In genomic region chr7:45162943-45163691, GRCh38 we compare ENCODE assay signal across 26 cellular contexts. TPM values are rescaled to one million over a fixed set of nuclear protein-coding genes. Genes with fewer than 3 reads are reported as not detected.
"Had no signal": no experiment of that assay in that cellular context is flagged by ENCODE, and none has a peak within 500 bp of the region (broad histone marks: within the 10 kb centered on the region; RNA-seq: fewer than 3 reads in every experiment).

No MANE protein-coding gene starts in this region.

- H3K4me3 Mint-ChIP-seq: activated B cell treated with CpG ODN at 0.5 μM for 24 hours; activated CD4-positive, alpha-beta memory T cell treated with anti-CD3 and anti-CD28 coated beads for 36 hours; activated CD4-positive, alpha-beta T cell treated with anti-CD3 and anti-CD28 coated beads, Interleukin-2, amount 10 ng/mL, durations not matched to agents 7 days and 5 days; activated naive CD4-positive, alpha-beta T cell treated with anti-CD3 and anti-CD28 coated beads for 36 hours; activated naive CD8-positive, alpha-beta T cell; activated T-cell treated with anti-CD3 and anti-CD28 coated beads, Interleukin-2, amount 50 U/mL, for 4 hours; T-cell had no signal

- ATAC-seq: activated T-cell treated with anti-CD3 and anti-CD28 coated beads, Interleukin-2, amount 50 U/mL, for 4 hours; K562; T-cell had no signal

- H3K4me3 ChIP-seq: breast epithelium, K562, PC-9, SK-N-MC had no signal

- H3K27me3 ChIP-seq: breast epithelium had no signal

- H3K27ac ChIP-seq: breast epithelium, PC-9, SK-N-MC had no signal

- H3K4me2 ChIP-seq: PC-9 had no signal

- H3K27ac Mint-ChIP-seq: activated B cell treated with CpG ODN at 0.5 μM for 24 hours; activated CD4-positive, alpha-beta memory T cell treated with anti-CD3 and anti-CD28 coated beads for 36 hours; activated CD4-positive, alpha-beta T cell treated with anti-CD3 and anti-CD28 coated beads, Interleukin-2, amount 10 ng/mL, durations not matched to agents 7 days and 5 days; activated naive CD4-positive, alpha-beta T cell treated with anti-CD3 and anti-CD28 coated beads for 36 hours; activated naive CD8-positive, alpha-beta T cell; T-cell had no signal

- H3K36me3 Mint-ChIP-seq: activated CD4-positive, alpha-beta memory T cell treated with anti-CD3 and anti-CD28 coated beads for 36 hours; activated naive CD8-positive, alpha-beta T cell; T-cell had no signal

- H3K36me3 ChIP-seq: breast epithelium had no signal

- DNase-seq: activated B cell treated with CpG ODN at 0.5 μM for 24 hours; activated CD4-positive, alpha-beta memory T cell treated with anti-CD3 and anti-CD28 coated beads for 36 hours; activated CD4-positive, alpha-beta T cell treated with anti-CD3 and anti-CD28 coated beads for 1 hour; activated CD4-positive, alpha-beta T cell treated with anti-CD3 and anti-CD28 coated beads, Interleukin-2, amount 10 ng/mL, durations not matched to agents 7 days and 5 days; activated CD8-positive, alpha-beta memory T cell treated with anti-CD3 and anti-CD28 coated beads for 24 hours; activated gamma-delta T cell; activated naive CD4-positive, alpha-beta T cell treated with anti-CD3 and anti-CD28 coated beads for 36 hours; activated T-cell treated with anti-CD3 and anti-CD28 coated beads, Interleukin-2, amount 50 U/mL, for 4 hours; central memory CD4-positive, alpha-beta T cell; Karpas-422; NCI-H1105; NCI-H1436; NCI-H1694 treated with DMSO at 0.1 percent for 48 hours; NCI-H2029 treated with DMSO at 0.1 percent for 48 hours; NCI-H345; NCI-H510A; NCI-H526 treated with DMSO at 0.1 percent for 48 hours; PC-9; T-cell; T-helper 2 cell; T1000 had no signal

- H2AFZ ChIP-seq: PC-9 had no signal

- H3K9me3 Mint-ChIP-seq: activated CD4-positive, alpha-beta memory T cell treated with anti-CD3 and anti-CD28 coated beads for 36 hours had no signal

- FAIRE-seq: K562, TTC549 had no signal

- H3K4me1 ChIP-seq: breast epithelium had no signal

RNA-seq across cellular contexts. Expression of gene RAMP3, which starts 5.5 kb away (rescaled TPM):
- total RNA-seq: activated B cell treated with CpG ODN at 0.5 μM for 24 hours; activated CD4-positive, alpha-beta memory T cell treated with anti-CD3 and anti-CD28 coated beads for 36 hours; activated CD4-positive, alpha-beta T cell treated with anti-CD3 and anti-CD28 coated beads, Interleukin-2, amount 10 ng/mL, durations not matched to agents 7 days and 5 days; activated naive CD4-positive, alpha-beta T cell treated with anti-CD3 and anti-CD28 coated beads for 36 hours; activated T-cell treated with anti-CD3 and anti-CD28 coated beads, Interleukin-2, amount 50 U/mL, for 4 hours; K562; PC-9 had no signal
- polyA plus RNA-seq: K562 had no signal
